In the genomic region with DNA sequence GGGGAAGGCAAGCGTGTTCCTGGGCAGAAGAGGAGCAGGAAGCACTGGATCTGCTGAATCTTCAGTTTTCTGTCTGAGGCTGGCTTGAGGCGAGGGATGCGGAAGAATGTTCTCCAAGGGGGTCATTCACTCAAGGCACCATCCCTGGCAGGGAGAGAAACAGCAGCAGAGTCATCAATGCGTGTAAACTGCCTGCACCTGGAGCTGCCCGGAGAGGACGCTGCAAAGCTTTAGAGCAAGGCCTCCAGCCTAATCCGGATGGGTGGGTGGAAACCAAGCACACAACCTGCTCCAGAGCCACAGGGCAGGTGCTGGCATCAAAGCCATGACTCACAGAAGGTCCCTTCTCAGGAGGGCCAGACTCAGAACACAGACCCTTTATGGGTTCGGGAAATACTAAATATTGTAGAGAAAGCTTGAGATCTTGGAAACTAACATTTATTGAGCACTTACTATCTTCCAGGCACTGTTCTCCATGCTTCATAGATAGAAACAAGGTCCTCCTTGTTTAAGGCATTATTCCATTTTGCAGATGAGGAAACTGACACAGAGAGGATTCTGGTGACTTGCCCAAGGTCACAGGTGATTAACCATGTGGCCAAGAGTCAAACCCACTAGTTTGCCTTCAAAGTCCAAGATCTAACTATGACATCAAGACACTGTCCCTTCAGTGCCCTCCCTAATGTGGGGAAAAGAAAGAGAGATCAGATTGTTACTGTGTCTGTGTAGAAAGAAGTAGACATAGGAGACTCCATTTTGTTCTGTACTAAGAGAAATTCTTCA, we compare ENCODE assay signal across 22 cellular contexts. TPM values are rescaled to one million over a fixed set of nuclear protein-coding genes. Genes with fewer than 3 reads are reported as not detected.
"Had no signal": no experiment of that assay in that cellular context is flagged by ENCODE, and none has a peak within 500 bp of the region (broad histone marks: within the 10 kb centered on the region; RNA-seq: fewer than 3 reads in every experiment).

No MANE protein-coding gene starts in this region.

- H3K4me1 ChIP-seq: breast epithelium had no signal

- FAIRE-seq: RCC 7860 had no signal

- ATAC-seq: activated CD8-positive, alpha-beta T cell treated with anti-CD3 and anti-CD28 coated beads for 36 hours; PC-3; T-helper 17 cell had no signal

- DNase-seq: activated CD4-positive, CD25-positive, alpha-beta regulatory T cell; activated CD8-positive, alpha-beta memory T cell treated with anti-CD3 and anti-CD28 coated beads, Interleukin-2, amount 50 U/mL, for 4 hours; activated CD8-positive, alpha-beta T cell treated with anti-CD3 and anti-CD28 coated beads for 36 hours; aorta; caudate nucleus; MG63; MV-4-11; NCI-H1092 treated with DMSO at 0.1 percent for 48 hours; NCI-H1417 treated with DMSO at 0.1 percent for 48 hours; NCI-H1694; NCI-H2029; NCI-H2107; NCI-H2171 treated with DMSO at 0.1 percent for 48 hours; NCI-H226; NCI-H526; PC-3; SHP77; T-helper 17 cell; T-helper 9 cell had no signal

- H3K9me3 ChIP-seq: breast epithelium, MG63 had no signal

- H3K4me3 ChIP-seq: breast epithelium, MG63 had no signal

- H3K27ac ChIP-seq: breast epithelium had no signal

- H3K27ac Mint-ChIP-seq: activated CD8-positive, alpha-beta T cell treated with anti-CD3 and anti-CD28 coated beads for 36 hours; activated naive CD4-positive, alpha-beta T cell treated with anti-CD3 and anti-CD28 coated beads, Interleukin-2, amount 50 U/mL, for 24 hours; T-helper 17 cell had no signal

- H3K4me3 Mint-ChIP-seq: activated CD8-positive, alpha-beta T cell treated with anti-CD3 and anti-CD28 coated beads for 36 hours; activated naive CD4-positive, alpha-beta T cell treated with anti-CD3 and anti-CD28 coated beads, Interleukin-2, amount 50 U/mL, for 24 hours; T-helper 17 cell had no signal

- H3K4me1 Mint-ChIP-seq: activated naive CD4-positive, alpha-beta T cell treated with anti-CD3 and anti-CD28 coated beads, Interleukin-2, amount 50 U/mL, for 24 hours; T-helper 17 cell had no signal

- H3K9me3 Mint-ChIP-seq: activated CD8-positive, alpha-beta T cell treated with anti-CD3 and anti-CD28 coated beads for 36 hours; activated naive CD4-positive, alpha-beta T cell treated with anti-CD3 and anti-CD28 coated beads, Interleukin-2, amount 50 U/mL, for 24 hours had no signal

- H3K36me3 ChIP-seq: breast epithelium, MG63 had no signal

RNA-seq across cellular contexts. Expression of a gene that starts 7.7 kb away (rescaled TPM):
- total RNA-seq: PC-3, T-helper 17 cell had no signal
